21 cellular contexts compared by ENCODE assay signal in genomic region chr7:42222891-42223290, GRCh38. TPM values are rescaled to one million over a fixed set of nuclear protein-coding genes. Genes with fewer than 3 reads are reported as not detected.
DNase-seq lines count a peak whose midpoint lies in the region; ATAC-seq and TF ChIP-seq lines count a peak whose summit lies in the region.
"Had no signal": no experiment of that assay in that cellular context is flagged by ENCODE, and none has a peak within 500 bp of the region (broad histone marks: within the 10 kb centered on the region; RNA-seq: fewer than 3 reads in every experiment).

No MANE protein-coding gene starts in this region.

- peaks cover 82% of the 10 kb centered on the region for H3K4me1 ChIP-seq in GM23338 (ENCODE audit: insufficient read depth)
- peaks cover 68% of the 10 kb centered on the region for H3K4me1 ChIP-seq in iPS-15b (ENCODE audit: control insufficient read depth, insufficient read depth, low read length)

- H3K36me3 ChIP-seq in GM23338 (ENCODE audit: insufficient read depth): no peaks in the 10 kb centered on the region
- no peaks in the 10 kb centered on the region for H3K36me3 ChIP-seq in SK-N-MC (ENCODE audit: insufficient read depth, low read length)
- H3K36me3 ChIP-seq in iPS-15b (ENCODE audit: control insufficient read depth, insufficient read depth, low read length): no peaks in the 10 kb centered on the region

- H3K36me3 Mint-ChIP-seq in GM23338 (ENCODE audit: low read depth) (peaks cover 8% of the 10 kb centered on the region; the same call in 2 of the 3 replicates), nephron (ENCODE audit: low read depth) (peaks cover 54% of the 10 kb centered on the region)

- H3K9me3 ChIP-seq in SK-N-MC (ENCODE audit: low read depth, low read length) (no peaks in the 10 kb centered on the region; the same call in 1 of the 2 replicates), iPS-15b (ENCODE audit: control insufficient read depth, insufficient read depth, low read length) (no peaks in the 10 kb centered on the region)

- peak; percentile 56 for ATAC-seq in GM23338
- ATAC-seq: HepG2, PC-3, Right ventricle myocardium inferior had no signal

- H3K27ac Mint-ChIP-seq in GM23338 (peak overlapping the region; percentile 97), nephron (peak overlapping the region in 2 of 3 experiments; percentile 39 to 43)

- H2AFZ ChIP-seq in GM23338: no peak overlapping the region

- peak overlapping the region; percentile 97 for H3K27ac ChIP-seq in GM23338 (ENCODE audit: low read depth)
- H3K27ac ChIP-seq in SK-N-MC: peak overlapping the region; percentile 77; the same call in 1 of the 2 replicates
- H3K27ac ChIP-seq: C4-2B, HL-60, KMS-11 had no signal

- no peak for TF ChIP-seq CTCF in GM23338 (conservative IDR thresholded peaks at IDR 0.05; ENCODE audit: low read depth in 2 of 2)
- TF ChIP-seq CTCF in nephron (IDR thresholded peaks at IDR 0.05; ENCODE audit: unreplicated experiment in 3 of 3): no peak

- H3K27me3 Mint-ChIP-seq in GM23338 (ENCODE audit: insufficient read depth, low read depth, poor library complexity) (peaks cover 6% of the 10 kb centered on the region), nephron (ENCODE audit: low read depth) (no peaks in the 10 kb centered on the region)

- H3K4me1 Mint-ChIP-seq in GM23338 (peaks cover 88% of the 10 kb centered on the region), nephron (peaks cover 76% of the 10 kb centered on the region)

- no peaks in the 10 kb centered on the region for H3K9me3 Mint-ChIP-seq in GM23338
- H3K9me3 Mint-ChIP-seq in nephron: no peaks in the 10 kb centered on the region

- DNase-seq in GM23338 (ENCODE audit: low spot score) (peak; percentile 85), SK-N-MC (ENCODE audit: low read depth, low spot score) (no peak), NCI-H345 treated with DMSO at 0.1 percent for 48 hours (lab: John Stamatoyannopoulos, UW; ENCODE audit: unreplicated experiment) (no peak), DMS153 treated with DMSO at 0.1 percent for 48 hours (lab: John Stamatoyannopoulos, UW; ENCODE audit: unreplicated experiment) (no peak), AML-193 (lab: John Stamatoyannopoulos, UW) (no peak), cerebellar nuclear complex (lab: John Stamatoyannopoulos, UW) (no peak)
- DNase-seq: COR-L47, DMS153, NCI-H1092, NCI-H1694, NCI-H2107, NCI-H446, NCI-H748 treated with DMSO at 0.1 percent for 48 hours, PC-3 had no signal

- H3K4me3 Mint-ChIP-seq in GM23338 (peak overlapping the region; percentile 44; the same call in 2 of the 3 replicates), nephron (no peak overlapping the region)

- no peaks in the 10 kb centered on the region for H3K9me2 ChIP-seq in GM23338 (ENCODE audit: insufficient read depth)

- H3K4me2 ChIP-seq in GM23338: peak overlapping the region; percentile 46
- H3K4me2 ChIP-seq: KMS-11 had no signal

- H3K27me3 ChIP-seq in GM23338 (ENCODE audit: insufficient read depth) (no peaks in the 10 kb centered on the region), iPS-15b (ENCODE audit: control insufficient read depth, insufficient read depth, low read length) (no peaks in the 10 kb centered on the region)

- H3F3A ChIP-seq in GM23338 (replicated peaks; ENCODE audit: low read depth): peaks cover 7% of the 10 kb centered on the region; the same call in 1 of the 2 replicates

- H4K20me1 ChIP-seq in GM23338 (replicated peaks; ENCODE audit: insufficient read depth): no peaks in the 10 kb centered on the region

- H3K9ac ChIP-seq in SK-N-MC (ENCODE audit: insufficient read length) (no peak overlapping the region), iPS-15b (ENCODE audit: low read depth, low read length) (no peak overlapping the region)
- H3K9ac ChIP-seq: KMS-11 had no signal

- H3K4me3 ChIP-seq in GM23338: peak overlapping the region; percentile 13
- peak overlapping the region; percentile 55 for H3K4me3 ChIP-seq in SK-N-MC
- H3K4me3 ChIP-seq in iPS-15b (ENCODE audit: low read depth, low read length): peak overlapping the region; percentile 16

- peaks cover 27% of the 10 kb centered on the region for H3K79me2 ChIP-seq in GM23338 (replicated peaks; ENCODE audit: insufficient read depth)

TF ChIP-seq in GM23338, 12 proteins besides CTCF, POLR2A, EP300 and RAD21:
- TF ChIP-seq, protein P1, sequence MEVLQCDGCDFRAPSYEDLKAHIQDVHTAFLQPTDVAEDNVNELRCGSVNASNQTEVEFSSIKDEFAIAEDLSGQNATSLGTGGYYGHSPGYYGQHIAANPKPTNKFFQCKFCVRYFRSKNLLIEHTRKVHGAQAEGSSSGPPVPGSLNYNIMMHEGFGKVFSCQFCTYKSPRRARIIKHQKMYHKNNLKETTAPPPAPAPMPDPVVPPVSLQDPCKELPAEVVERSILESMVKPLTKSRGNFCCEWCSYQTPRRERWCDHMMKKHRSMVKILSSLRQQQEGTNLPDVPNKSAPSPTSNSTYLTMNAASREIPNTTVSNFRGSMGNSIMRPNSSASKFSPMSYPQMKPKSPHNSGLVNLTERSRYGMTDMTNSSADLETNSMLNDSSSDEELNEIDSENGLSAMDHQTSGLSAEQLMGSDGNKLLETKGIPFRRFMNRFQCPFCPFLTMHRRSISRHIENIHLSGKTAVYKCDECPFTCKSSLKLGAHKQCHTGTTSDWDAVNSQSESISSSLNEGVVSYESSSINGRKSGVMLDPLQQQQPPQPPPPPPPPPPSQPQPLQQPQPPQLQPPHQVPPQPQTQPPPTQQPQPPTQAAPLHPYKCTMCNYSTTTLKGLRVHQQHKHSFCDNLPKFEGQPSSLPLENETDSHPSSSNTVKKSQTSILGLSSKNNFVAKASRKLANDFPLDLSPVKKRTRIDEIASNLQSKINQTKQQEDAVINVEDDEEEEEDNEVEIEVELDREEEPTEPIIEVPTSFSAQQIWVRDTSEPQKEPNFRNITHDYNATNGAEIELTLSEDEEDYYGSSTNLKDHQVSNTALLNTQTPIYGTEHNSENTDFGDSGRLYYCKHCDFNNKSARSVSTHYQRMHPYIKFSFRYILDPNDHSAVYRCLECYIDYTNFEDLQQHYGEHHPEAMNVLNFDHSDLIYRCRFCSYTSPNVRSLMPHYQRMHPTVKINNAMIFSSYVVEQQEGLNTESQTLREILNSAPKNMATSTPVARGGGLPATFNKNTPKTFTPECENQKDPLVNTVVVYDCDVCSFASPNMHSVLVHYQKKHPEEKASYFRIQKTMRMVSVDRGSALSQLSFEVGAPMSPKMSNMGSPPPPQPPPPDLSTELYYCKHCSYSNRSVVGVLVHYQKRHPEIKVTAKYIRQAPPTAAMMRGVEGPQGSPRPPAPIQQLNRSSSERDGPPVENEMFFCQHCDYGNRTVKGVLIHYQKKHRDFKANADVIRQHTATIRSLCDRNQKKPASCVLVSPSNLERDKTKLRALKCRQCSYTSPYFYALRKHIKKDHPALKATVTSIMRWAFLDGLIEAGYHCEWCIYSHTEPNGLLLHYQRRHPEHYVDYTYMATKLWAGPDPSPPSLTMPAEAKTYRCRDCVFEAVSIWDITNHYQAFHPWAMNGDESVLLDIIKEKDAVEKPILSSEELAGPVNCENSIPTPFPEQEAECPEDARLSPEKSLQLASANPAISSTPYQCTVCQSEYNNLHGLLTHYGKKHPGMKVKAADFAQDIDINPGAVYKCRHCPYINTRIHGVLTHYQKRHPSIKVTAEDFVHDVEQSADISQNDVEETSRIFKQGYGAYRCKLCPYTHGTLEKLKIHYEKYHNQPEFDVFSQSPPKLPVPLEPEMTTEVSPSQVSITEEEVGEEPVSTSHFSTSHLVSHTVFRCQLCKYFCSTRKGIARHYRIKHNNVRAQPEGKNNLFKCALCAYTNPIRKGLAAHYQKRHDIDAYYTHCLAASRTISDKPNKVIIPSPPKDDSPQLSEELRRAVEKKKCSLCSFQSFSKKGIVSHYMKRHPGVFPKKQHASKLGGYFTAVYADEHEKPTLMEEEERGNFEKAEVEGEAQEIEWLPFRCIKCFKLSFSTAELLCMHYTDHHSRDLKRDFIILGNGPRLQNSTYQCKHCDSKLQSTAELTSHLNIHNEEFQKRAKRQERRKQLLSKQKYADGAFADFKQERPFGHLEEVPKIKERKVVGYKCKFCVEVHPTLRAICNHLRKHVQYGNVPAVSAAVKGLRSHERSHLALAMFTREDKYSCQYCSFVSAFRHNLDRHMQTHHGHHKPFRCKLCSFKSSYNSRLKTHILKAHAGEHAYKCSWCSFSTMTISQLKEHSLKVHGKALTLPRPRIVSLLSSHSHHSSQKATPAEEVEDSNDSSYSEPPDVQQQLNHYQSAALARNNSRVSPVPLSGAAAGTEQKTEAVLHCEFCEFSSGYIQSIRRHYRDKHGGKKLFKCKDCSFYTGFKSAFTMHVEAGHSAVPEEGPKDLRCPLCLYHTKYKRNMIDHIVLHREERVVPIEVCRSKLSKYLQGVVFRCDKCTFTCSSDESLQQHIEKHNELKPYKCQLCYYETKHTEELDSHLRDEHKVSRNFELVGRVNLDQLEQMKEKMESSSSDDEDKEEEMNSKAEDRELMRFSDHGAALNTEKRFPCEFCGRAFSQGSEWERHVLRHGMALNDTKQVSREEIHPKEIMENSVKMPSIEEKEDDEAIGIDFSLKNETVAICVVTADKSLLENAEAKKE (CRISPR knock-in tag; IDR thresholded peaks at IDR 0.05): peak; percentile 78
- TF ChIP-seq, protein P2, sequence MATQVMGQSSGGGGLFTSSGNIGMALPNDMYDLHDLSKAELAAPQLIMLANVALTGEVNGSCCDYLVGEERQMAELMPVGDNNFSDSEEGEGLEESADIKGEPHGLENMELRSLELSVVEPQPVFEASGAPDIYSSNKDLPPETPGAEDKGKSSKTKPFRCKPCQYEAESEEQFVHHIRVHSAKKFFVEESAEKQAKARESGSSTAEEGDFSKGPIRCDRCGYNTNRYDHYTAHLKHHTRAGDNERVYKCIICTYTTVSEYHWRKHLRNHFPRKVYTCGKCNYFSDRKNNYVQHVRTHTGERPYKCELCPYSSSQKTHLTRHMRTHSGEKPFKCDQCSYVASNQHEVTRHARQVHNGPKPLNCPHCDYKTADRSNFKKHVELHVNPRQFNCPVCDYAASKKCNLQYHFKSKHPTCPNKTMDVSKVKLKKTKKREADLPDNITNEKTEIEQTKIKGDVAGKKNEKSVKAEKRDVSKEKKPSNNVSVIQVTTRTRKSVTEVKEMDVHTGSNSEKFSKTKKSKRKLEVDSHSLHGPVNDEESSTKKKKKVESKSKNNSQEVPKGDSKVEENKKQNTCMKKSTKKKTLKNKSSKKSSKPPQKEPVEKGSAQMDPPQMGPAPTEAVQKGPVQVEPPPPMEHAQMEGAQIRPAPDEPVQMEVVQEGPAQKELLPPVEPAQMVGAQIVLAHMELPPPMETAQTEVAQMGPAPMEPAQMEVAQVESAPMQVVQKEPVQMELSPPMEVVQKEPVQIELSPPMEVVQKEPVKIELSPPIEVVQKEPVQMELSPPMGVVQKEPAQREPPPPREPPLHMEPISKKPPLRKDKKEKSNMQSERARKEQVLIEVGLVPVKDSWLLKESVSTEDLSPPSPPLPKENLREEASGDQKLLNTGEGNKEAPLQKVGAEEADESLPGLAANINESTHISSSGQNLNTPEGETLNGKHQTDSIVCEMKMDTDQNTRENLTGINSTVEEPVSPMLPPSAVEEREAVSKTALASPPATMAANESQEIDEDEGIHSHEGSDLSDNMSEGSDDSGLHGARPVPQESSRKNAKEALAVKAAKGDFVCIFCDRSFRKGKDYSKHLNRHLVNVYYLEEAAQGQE (IDR thresholded peaks at IDR 0.05; ENCODE audit: unreplicated experiment): no peak
- TF ChIP-seq NANOG (IDR thresholded peaks at IDR 0.05; ENCODE audit: borderline replicate concordance): peak; percentile 46; the same call in 1 of the 2 replicates
TF ChIP-seq in GM23338: peak in this region for 2.

RNA-seq across cellular contexts. Expression of gene GLI3, which starts 14.1 kb away (rescaled TPM):
- 17.0 and 17.9 TPM in 2 replicates for total RNA-seq in GM23338 (2014; rRNA removed; shearing (Covaris generic))
- polyA plus RNA-seq in GM23338 (2016; fragmentation: Nextera tagmentation; extraction: Ambion mirVana): 16.1 and 23.5 TPM in 2 replicates
- total RNA-seq: HepG2 had no signal
- polyA plus RNA-seq: HepG2 had no signal
